Comparison of ENCODE assay signal across 28 cellular contexts in genomic region chr4:13698296-13698695, GRCh38.
DNase-seq lines count a peak whose midpoint lies in the region; ATAC-seq, FAIRE-seq and TF ChIP-seq lines count a peak whose summit lies in the region.
"Had no signal": no experiment of that assay in that cellular context is flagged by ENCODE, and none has a peak within 500 bp of the region (broad histone marks: within the 10 kb centered on the region; RNA-seq: fewer than 3 reads in every experiment).

No MANE protein-coding gene starts in this region.

- H3K4me3 Mint-ChIP-seq in MCF 10A (ENCODE audit: unreplicated experiment) (no peak overlapping the region), astrocyte (ENCODE audit: unreplicated experiment) (no peak overlapping the region)
- H3K4me3 Mint-ChIP-seq: CD14-positive monocyte; CD4-positive, alpha-beta T cell; CD8-positive, alpha-beta memory T cell; HFFc6 had no signal

- BruUV-seq in mammary epithelial cell (replicated peaks; lab: Mats Ljungman, UMichigan) (no TSS peak), MCF 10A (replicated peaks; lab: Mats Ljungman, UMichigan) (no TSS peak)

- H3K36me3 ChIP-seq in mammary epithelial cell (ENCODE audit: insufficient read depth, low read length), result no peaks in the 10 kb centered on the region
- no peaks in the 10 kb centered on the region for H3K36me3 ChIP-seq in astrocyte (ENCODE audit: insufficient read depth, low read length)
- H3K36me3 ChIP-seq: BE2C; BLaER1 treated with 17β-estradiol and CSF1 and Interleukin-3, amounts not matched to agents 10 nM and 100 nM; HAP-1 had no signal

- peaks cover 46% of the 10 kb centered on the region for H3K4me1 Mint-ChIP-seq in MCF 10A (ENCODE audit: insufficient read depth, unreplicated experiment)
- H3K4me1 Mint-ChIP-seq in astrocyte (ENCODE audit: low read depth, unreplicated experiment), result no peaks in the 10 kb centered on the region
- H3K4me1 Mint-ChIP-seq: CD8-positive, alpha-beta memory T cell had no signal

- H3K9me3 Mint-ChIP-seq in MCF 10A (ENCODE audit: unreplicated experiment) (no peaks in the 10 kb centered on the region), astrocyte (ENCODE audit: unreplicated experiment) (no peaks in the 10 kb centered on the region)
- H3K9me3 Mint-ChIP-seq: CD4-positive, alpha-beta T cell; HFFc6 had no signal

- WGBS in mammary epithelial cell (ENCODE audit: low coverage, missing lambda C conversion rate), result 77% methylated on average over 2 of the region's 2 CpGs

- CTCF ChIA-PET in mammary epithelial cell (lab: Charles Lee; ENCODE audit: low non-redundant PET) (no interaction called here), MCF 10A (lab: Yijun Ruan, JAX) (interaction anchor here (0.6 kb wide), 1 partner anchor 1110 kb away, joined by 4 read pairs; no protein-coding TSS in a partner anchor)

- POLR2A ChIA-PET in MCF 10A (lab: Yijun Ruan, JAX), result interaction anchor here (0.7 kb wide), 1 partner anchor 36 kb away, joined by 3 read pairs; no protein-coding TSS in a partner anchor

- in situ Hi-C loops in mammary epithelial cell (cut with MboI; ENCODE audit: low sequenced_read_pairs in 2 of 2), result no loop called here

- H2AFZ ChIP-seq in mammary epithelial cell (ENCODE audit: low read depth, low read length) (peak overlapping the region; percentile 45), astrocyte (ENCODE audit: low read depth, low read length) (no peak overlapping the region)

- H3K27me3 Mint-ChIP-seq in MCF 10A (ENCODE audit: insufficient read depth, unreplicated experiment) (no peaks in the 10 kb centered on the region), astrocyte (ENCODE audit: low read depth, unreplicated experiment) (peaks cover 3% of the 10 kb centered on the region)

- no peaks in the 10 kb centered on the region for H3K9me3 ChIP-seq in mammary epithelial cell (replicated peaks; ENCODE audit: insufficient read depth, low read length)
- H3K9me3 ChIP-seq in astrocyte (ENCODE audit: insufficient read depth, low read depth, low read length), result no peaks in the 10 kb centered on the region
- H3K9me3 ChIP-seq: BE2C; BLaER1 treated with 17β-estradiol and CSF1 and Interleukin-3, amounts not matched to agents 10 nM and 100 nM; HAP-1 had no signal

- H3K27ac ChIP-seq in mammary epithelial cell (ENCODE audit: insufficient read depth, low read depth, low read length), result no peak overlapping the region
- no peak overlapping the region for H3K27ac ChIP-seq in astrocyte (ENCODE audit: low read depth, low read length)
- H3K27ac ChIP-seq: 22Rv1; BLaER1 treated with 17β-estradiol and CSF1 and Interleukin-3, amounts not matched to agents 10 nM and 100 nM had no signal

- no peaks in the 10 kb centered on the region for H4K20me1 ChIP-seq in mammary epithelial cell (ENCODE audit: insufficient read depth, low read length)
- H4K20me1 ChIP-seq in astrocyte (ENCODE audit: insufficient read depth, low read length), result no peaks in the 10 kb centered on the region
- H4K20me1 ChIP-seq: BLaER1 treated with 17β-estradiol and CSF1 and Interleukin-3, amounts not matched to agents 10 nM and 100 nM had no signal

- H3K36me3 Mint-ChIP-seq in MCF 10A (ENCODE audit: insufficient read depth, unreplicated experiment) (no peaks in the 10 kb centered on the region), astrocyte (ENCODE audit: low read depth, unreplicated experiment) (no peaks in the 10 kb centered on the region)
- H3K36me3 Mint-ChIP-seq: CD14-positive monocyte; CD8-positive, alpha-beta memory T cell had no signal

- no peaks in the 10 kb centered on the region for H3K79me2 ChIP-seq in mammary epithelial cell (ENCODE audit: insufficient read depth, low read length)
- H3K79me2 ChIP-seq in astrocyte (ENCODE audit: insufficient read depth, low read length), result no peaks in the 10 kb centered on the region

- TF ChIP-seq CTCF in mammary epithelial cell (conservative IDR thresholded peaks at IDR 0.05 in 1 of 2, IDR thresholded peaks at IDR 0.05 in 1 of 2; ENCODE audit: extremely low read depth in 1 of 2, insufficient read depth in 1 of 2, low read depth in 1 of 2, low read length in 2 of 2) (no peak), MCF 10A (IDR thresholded peaks at IDR 0.05; ENCODE audit: unreplicated experiment) (no peak), astrocyte (IDR thresholded peaks at IDR 0.05; ENCODE audit: insufficient read depth, low read depth, low read length) (no peak), epithelial cell of esophagus (IDR thresholded peaks at IDR 0.05; ENCODE audit: insufficient read depth, low read depth, low read length, missing control alignments) (no peak)

- H3K9ac ChIP-seq in mammary epithelial cell (ENCODE audit: insufficient read depth, low read length) (no peak overlapping the region), astrocyte (ENCODE audit: low read length) (no peak overlapping the region)
- H3K9ac ChIP-seq: BLaER1 treated with 17β-estradiol and CSF1 and Interleukin-3, amounts not matched to agents 10 nM and 100 nM had no signal

- H3K4me1 ChIP-seq in mammary epithelial cell (ENCODE audit: insufficient read depth, low read length) (peaks cover 31% of the 10 kb centered on the region), astrocyte (ENCODE audit: insufficient read depth, low read length) (peaks cover 11% of the 10 kb centered on the region)
- H3K4me1 ChIP-seq: BE2C, HAP-1 had no signal

- no peaks in the 10 kb centered on the region for H3K27me3 ChIP-seq in mammary epithelial cell (ENCODE audit: insufficient read depth, low read length)
- H3K27me3 ChIP-seq in astrocyte (ENCODE audit: insufficient read depth, low read length), result no peaks in the 10 kb centered on the region
- H3K27me3 ChIP-seq: BE2C; BLaER1 treated with 17β-estradiol and CSF1 and Interleukin-3, amounts not matched to agents 10 nM and 100 nM had no signal

- peak; percentile 50 for ATAC-seq in left lobe of liver
- no peak for ATAC-seq in GM21423 (IDR thresholded peaks at IDR 0.05; ENCODE audit: unreplicated experiment)
- ATAC-seq: GM12878 had no signal

- H3K4me2 ChIP-seq in mammary epithelial cell (ENCODE audit: insufficient read depth, low read depth, low read length), result no peak overlapping the region
- H3K4me2 ChIP-seq in astrocyte (ENCODE audit: low read length), result no peak overlapping the region
- H3K4me2 ChIP-seq: BLaER1 treated with 17β-estradiol and CSF1 and Interleukin-3, amounts not matched to agents 10 nM and 100 nM had no signal

- DNase-seq in mammary epithelial cell (peak; percentile 46), MCF 10A (ENCODE audit: unreplicated experiment) (no peak), astrocyte (ENCODE audit: low read depth) (no peak), epithelial cell of esophagus (ENCODE audit: low read depth) (peak; percentile 60), left lobe of liver (ENCODE audit: low spot score) (no peak), DMS153 treated with DMSO at 0.1 percent for 48 hours (lab: John Stamatoyannopoulos, UW; ENCODE audit: unreplicated experiment) (no peak)
- no peak for DNase-seq in stimulated activated CD4-positive, alpha-beta T cell treated with anti-CD3 and anti-CD28 coated beads, Interleukin-12 subunit alpha, Interleukin-12 subunit beta, amount 100 ng/mL, for 4 hours
- DNase-seq: ACHN; AML-193; BE2C; CD4-positive, alpha-beta T cell; CD8-positive, alpha-beta memory T cell; DMS 273 treated with DMSO at 0.1 percent for 48 hours; DMS53; EL; GDM1; GOT3; HFFc6 had no signal

- peak; percentile 65 for FAIRE-seq in astrocyte (lab: Jason Lieb, UNC)
- FAIRE-seq: A204.1, D721Med, GM12878, GM19239, H54 had no signal

- intact Hi-C loops in mammary epithelial cell (cut with micrococcal nuclease) (no loop called here), MCF 10A (cut with micrococcal nuclease) (no loop called here)

- H3K4me3 ChIP-seq in mammary epithelial cell (replicated peaks in 1 of 3; ENCODE audit: insufficient read depth in 1 of 3, low read depth in 2 of 3, low read length in 3 of 3) (no peak overlapping the region), astrocyte (ENCODE audit: insufficient read depth, low read depth, low read length) (no peak overlapping the region), epithelial cell of esophagus (ENCODE audit: low read length) (no peak overlapping the region)
- H3K4me3 ChIP-seq: BLaER1 treated with 17β-estradiol and CSF1 and Interleukin-3, amounts not matched to agents 10 nM and 100 nM; GM12878; HAP-1 had no signal

- H3K27ac Mint-ChIP-seq in MCF 10A (ENCODE audit: low read depth, unreplicated experiment), result no peak overlapping the region
- no peak overlapping the region for H3K27ac Mint-ChIP-seq in astrocyte (ENCODE audit: unreplicated experiment)
- H3K27ac Mint-ChIP-seq: CD14-positive monocyte; CD4-positive, alpha-beta T cell; HFFc6 had no signal

- dilution Hi-C loops in mammary epithelial cell (cut with HindIII; ENCODE audit: low sequenced_read_pairs), result no loop called here

Comparison
In these comparisons a context has a peak if more than half of its experiments do, and no peak if none do; other contexts are left out.
1. DNase-seq: peak in mammary epithelial cell (single experiment) and epithelial cell of esophagus (single experiment); none in MCF 10A (single experiment), astrocyte (single experiment), left lobe of liver (single experiment), stimulated activated CD4-positive, alpha-beta T cell treated with anti-CD3 and anti-CD28 coated beads, Interleukin-12 subunit alpha, Interleukin-12 subunit beta, amount 100 ng/mL, for 4 hours (single experiment) and DMS153 treated with DMSO at 0.1 percent for 48 hours (single experiment).